In the genomic region with DNA sequence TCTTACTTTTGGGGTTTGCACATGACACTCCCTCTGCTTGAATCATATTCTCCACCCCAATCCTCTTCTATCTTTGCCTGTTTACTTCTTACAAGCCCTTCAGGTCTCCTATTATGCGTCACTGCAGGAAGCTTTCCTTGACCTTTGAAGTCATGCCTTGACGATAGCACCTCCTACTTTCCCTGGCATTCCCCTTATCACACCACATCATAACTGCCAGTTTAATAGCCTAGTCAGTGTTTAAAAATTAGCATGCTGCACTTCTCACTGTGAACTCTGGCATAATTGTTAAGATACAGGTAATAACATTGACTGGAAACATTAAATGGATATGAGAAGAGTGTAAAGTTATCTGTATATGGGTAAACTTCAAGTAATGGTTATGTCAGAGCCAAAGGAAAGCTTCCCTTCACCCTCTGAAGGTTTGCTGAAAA, we compare ENCODE assay signal across 10 cellular contexts. TPM values are rescaled to one million over a fixed set of nuclear protein-coding genes. Genes with fewer than 3 reads are reported as not detected.
A peak's percentile ranks its signal among the peaks of the same experiment; 100 is the strongest.
DNase-seq lines count a peak whose midpoint lies in the region; ATAC-seq and TF ChIP-seq lines count a peak whose summit lies in the region.
"Had no signal": no experiment of that assay in that cellular context is flagged by ENCODE, and none has a peak within 500 bp of the region (broad histone marks: within the 10 kb centered on the region; RNA-seq: fewer than 3 reads in every experiment).

No MANE protein-coding gene starts in this region.

- H3K9me3 Mint-ChIP-seq in Caco-2 (ENCODE audit: unreplicated experiment) (peaks cover 6% of the 10 kb centered on the region), chondrocyte (ENCODE audit: low read depth) (no peaks in the 10 kb centered on the region)
- no peaks in the 10 kb centered on the region for H3K9me3 Mint-ChIP-seq in activated T-helper 2 cell treated with anti-CD3 and anti-CD28 coated beads, Interferon-gamma antibody, Interleukin-2, Interleukin-4, amounts not matched to agents 10 μg/mL and 5 μg/mL and 100 μg/mL, durations not matched to agents 14 hours and 24 hours and 36 hours

- no peaks in the 10 kb centered on the region for H3K36me3 ChIP-seq in Caco-2 (ENCODE audit: control insufficient read depth, insufficient read depth, low read length)

- DNase-seq in Caco-2 (peak; percentile 12 to 45), kidney tubule cell (ENCODE audit: low spot score) (peak; percentile 86), GM13977 (ENCODE audit: low spot score) (no peak), chondrocyte (ENCODE audit: low spot score) (no peak), middle frontal gyrus (ENCODE audit: extremely low spot score, low spot score) (no peak)
- no peak for DNase-seq in activated T-helper 2 cell treated with anti-CD3 and anti-CD28 coated beads, Interferon-gamma antibody, Interleukin-2, Interleukin-4, amounts not matched to agents 10 μg/mL and 5 μg/mL and 100 μg/mL, durations not matched to agents 14 hours and 24 hours and 36 hours (ENCODE audit: low spot score)
- DNase-seq: NCI-H1436 had no signal

- peak overlapping the region; percentile 2 for H3K27ac Mint-ChIP-seq in Caco-2 (ENCODE audit: unreplicated experiment)
- H3K27ac Mint-ChIP-seq in activated T-helper 2 cell treated with anti-CD3 and anti-CD28 coated beads, Interferon-gamma antibody, Interleukin-2, Interleukin-4, amounts not matched to agents 10 μg/mL and 5 μg/mL and 100 μg/mL, durations not matched to agents 14 hours and 24 hours and 36 hours, result peak overlapping the region; percentile 89
- H3K27ac Mint-ChIP-seq in chondrocyte (ENCODE audit: unreplicated experiment), result no peak overlapping the region
- H3K27ac Mint-ChIP-seq: nephron had no signal

- H3K36me3 Mint-ChIP-seq in Caco-2 (ENCODE audit: insufficient read depth, unreplicated experiment) (no peaks in the 10 kb centered on the region), chondrocyte (ENCODE audit: low read depth) (no peaks in the 10 kb centered on the region)
- peaks cover 3% of the 10 kb centered on the region for H3K36me3 Mint-ChIP-seq in activated T-helper 2 cell treated with anti-CD3 and anti-CD28 coated beads, Interferon-gamma antibody, Interleukin-2, Interleukin-4, amounts not matched to agents 10 μg/mL and 5 μg/mL and 100 μg/mL, durations not matched to agents 14 hours and 24 hours and 36 hours (ENCODE audit: low read depth)

- no peaks in the 10 kb centered on the region for H3K27me3 ChIP-seq in Caco-2 (replicated peaks; ENCODE audit: control insufficient read depth, insufficient read depth, low read length)

- ATAC-seq in HG03378 (IDR thresholded peaks at IDR 0.05; ENCODE audit: unreplicated experiment) (peak; percentile 66), HG02938 (IDR thresholded peaks at IDR 0.05; ENCODE audit: unreplicated experiment) (no peak)

- in situ Hi-C loops in GM13977 (cut with MboI; ENCODE audit: low pct_unique_long_range_greater_than_20kb, low sequenced_read_pairs, unreplicated experiment), result no loop called here

- no peaks in the 10 kb centered on the region for H3K9me3 ChIP-seq in Caco-2

- peaks cover 3% of the 10 kb centered on the region; the same call in 1 of the 2 replicates for H3K4me1 ChIP-seq in Caco-2

- H3K4me1 Mint-ChIP-seq in Caco-2 (ENCODE audit: low read depth, unreplicated experiment) (peaks cover 7% of the 10 kb centered on the region), chondrocyte (ENCODE audit: low read depth) (no peaks in the 10 kb centered on the region)
- peaks cover 14% of the 10 kb centered on the region for H3K4me1 Mint-ChIP-seq in activated T-helper 2 cell treated with anti-CD3 and anti-CD28 coated beads, Interferon-gamma antibody, Interleukin-2, Interleukin-4, amounts not matched to agents 10 μg/mL and 5 μg/mL and 100 μg/mL, durations not matched to agents 14 hours and 24 hours and 36 hours (ENCODE audit: low read depth)
- H3K4me1 Mint-ChIP-seq: nephron had no signal

- H3K4me3 ChIP-seq in Caco-2 (ENCODE audit: low read depth, low read length), result no peak overlapping the region

- no TSS peak for BruUV-seq in Caco-2 (replicated peaks; lab: Mats Ljungman, UMichigan)

- no peak overlapping the region for H3K4me3 Mint-ChIP-seq in Caco-2 (ENCODE audit: unreplicated experiment)
- H3K4me3 Mint-ChIP-seq in activated T-helper 2 cell treated with anti-CD3 and anti-CD28 coated beads, Interferon-gamma antibody, Interleukin-2, Interleukin-4, amounts not matched to agents 10 μg/mL and 5 μg/mL and 100 μg/mL, durations not matched to agents 14 hours and 24 hours and 36 hours (ENCODE audit: low read depth), result no peak overlapping the region
- no peak overlapping the region for H3K4me3 Mint-ChIP-seq in chondrocyte (ENCODE audit: unreplicated experiment)
- H3K4me3 Mint-ChIP-seq: nephron had no signal

- POLR2A ChIA-PET in Caco-2 (lab: Charles Lee), result no interaction called here

- TF ChIP-seq CTCF in Caco-2 (IDR thresholded peaks at IDR 0.05; ENCODE audit: insufficient read depth in 1 of 2, low read depth in 1 of 2, low read length in 1 of 2, severe bottlenecking in 1 of 2, unreplicated experiment in 1 of 2), result no peak
- TF ChIP-seq CTCF in GM13977 (IDR thresholded peaks at IDR 0.05; ENCODE audit: extremely low read depth, insufficient read depth, missing control alignments), result no peak
- no peak for TF ChIP-seq CTCF in chondrocyte (IDR thresholded peaks at IDR 0.05)

- H3K27me3 Mint-ChIP-seq in Caco-2 (ENCODE audit: insufficient read depth, unreplicated experiment) (peaks cover 3% of the 10 kb centered on the region), chondrocyte (ENCODE audit: low read depth) (no peaks in the 10 kb centered on the region)
- H3K27me3 Mint-ChIP-seq in activated T-helper 2 cell treated with anti-CD3 and anti-CD28 coated beads, Interferon-gamma antibody, Interleukin-2, Interleukin-4, amounts not matched to agents 10 μg/mL and 5 μg/mL and 100 μg/mL, durations not matched to agents 14 hours and 24 hours and 36 hours (ENCODE audit: low read depth), result peaks cover 2% of the 10 kb centered on the region

- intact Hi-C loops in Caco-2 (cut with micrococcal nuclease; ENCODE audit: unreplicated experiment), result no loop called here
- intact Hi-C loops in activated T-helper 2 cell treated with anti-CD3 and anti-CD28 coated beads, Interferon-gamma antibody, Interleukin-2, Interleukin-4, amounts not matched to agents 10 μg/mL and 5 μg/mL and 100 μg/mL, durations not matched to agents 14 hours and 24 hours and 36 hours (cut with micrococcal nuclease), result loop anchor here (1.0 kb wide), 4 partner anchors 12 to 52 kb away; partner anchors contain the start of genes CEP120 and CSNK1G3

- CTCF ChIA-PET in Caco-2 (lab: Charles Lee), result no interaction called here

RNA-seq across cellular contexts. Expression of gene CEP120, which starts 37.1 kb away (rescaled TPM):
- 24.4 and 25.8 TPM in 2 replicates for total RNA-seq in Caco-2 (2022)
- 25.3 and 26.7 TPM in 2 replicates for total RNA-seq in activated T-helper 2 cell treated with anti-CD3 and anti-CD28 coated beads, Interferon-gamma antibody, Interleukin-2, Interleukin-4, amounts not matched to agents 10 μg/mL and 5 μg/mL and 100 μg/mL, durations not matched to agents 14 hours and 24 hours and 36 hours
- total RNA-seq in chondrocyte, result 15.3 to 21.1 TPM (median 15.9 TPM) in 3 replicates

RNA-seq across cellular contexts. Expression of gene CSNK1G3, which starts 51.7 kb away (rescaled TPM):
- total RNA-seq in Caco-2 (2022), result 39.4 and 40.4 TPM in 2 replicates
- total RNA-seq in activated T-helper 2 cell treated with anti-CD3 and anti-CD28 coated beads, Interferon-gamma antibody, Interleukin-2, Interleukin-4, amounts not matched to agents 10 μg/mL and 5 μg/mL and 100 μg/mL, durations not matched to agents 14 hours and 24 hours and 36 hours, result 37.7 and 38.2 TPM in 2 replicates
- 39.4 to 46.6 TPM (median 42.2 TPM) in 3 replicates for total RNA-seq in chondrocyte

Comparison
In these comparisons a context has a peak if more than half of its experiments do, and no peak if none do; other contexts are left out.
1. DNase-seq: peak in Caco-2 (2 of 2) and kidney tubule cell (single experiment); none in activated T-helper 2 cell treated with anti-CD3 and anti-CD28 coated beads, Interferon-gamma antibody, Interleukin-2, Interleukin-4, amounts not matched to agents 10 μg/mL and 5 μg/mL and 100 μg/mL, durations not matched to agents 14 hours and 24 hours and 36 hours (single experiment), GM13977 (single experiment), chondrocyte (single experiment) and middle frontal gyrus (single experiment).